In the genomic region with DNA sequence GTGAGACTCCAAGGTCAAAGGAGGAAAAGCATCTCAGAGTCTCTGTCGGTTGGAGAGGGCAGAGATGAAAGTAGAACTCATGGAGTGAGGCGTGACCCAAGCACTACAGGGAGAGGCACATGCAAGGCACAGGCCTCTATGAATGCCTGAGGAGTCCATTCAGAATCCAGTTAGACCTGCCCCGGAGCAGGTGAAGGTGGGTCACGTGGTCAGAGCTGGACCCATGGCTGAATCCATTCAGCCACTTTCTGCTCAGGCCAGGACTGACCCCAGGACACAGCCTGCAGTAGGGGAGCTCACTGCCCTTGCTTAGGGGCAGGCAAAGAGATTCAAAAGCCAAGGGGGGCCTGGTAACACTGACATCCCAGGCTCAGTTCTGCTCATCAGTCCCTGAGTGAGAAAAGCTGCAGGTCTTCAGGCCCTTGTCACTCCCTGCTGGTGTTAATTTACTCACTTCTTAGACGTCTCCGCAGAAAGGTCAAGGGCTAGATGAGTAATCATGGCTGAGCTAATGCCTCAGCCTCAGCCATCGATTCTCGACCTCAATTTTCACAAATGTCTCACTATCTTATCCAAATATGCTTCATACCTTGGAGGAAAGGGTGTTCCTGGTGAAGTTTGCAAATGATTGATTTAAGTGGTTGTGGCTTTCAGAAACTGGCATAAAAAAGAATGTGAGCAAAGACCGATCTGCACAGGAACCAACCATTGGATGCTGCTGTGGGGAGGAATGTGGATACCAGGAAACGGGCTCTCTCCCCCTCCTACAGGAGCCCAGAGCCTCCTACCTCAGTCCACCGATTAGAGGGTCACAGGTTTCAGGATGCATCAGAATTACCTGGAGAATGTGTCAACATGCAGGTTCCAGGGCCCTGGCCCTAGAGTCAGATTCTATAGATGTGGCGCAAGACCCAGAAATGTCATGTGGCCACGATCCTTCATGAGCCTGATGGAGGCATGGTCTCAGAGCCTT, we compare ENCODE assay signal across 15 cellular contexts.
"Had no signal": no experiment of that assay in that cellular context is flagged by ENCODE, and none has a peak within 500 bp of the region (broad histone marks: within the 10 kb centered on the region; RNA-seq: fewer than 3 reads in every experiment).

No MANE protein-coding gene starts in this region.

- H3K4me3 Mint-ChIP-seq: activated CD4-positive, alpha-beta memory T cell treated with anti-CD3 and anti-CD28 coated beads, Interleukin-2, amount 10 ng/mL, durations not matched to agents 7 days and 5 days; natural killer cell treated with Interleukin-12 subunit alpha and Interleukin-12 subunit beta and Interleukin-15 and Interleukin-18, amount 100 ng/mL, for 72 hours; stimulated activated naive CD8-positive, alpha-beta T cell treated with anti-CD3 and anti-CD28 coated beads, Interleukin-15, amount 100 ng/mL, for 72 hours had no signal

- DNase-seq: activated CD4-positive, alpha-beta memory T cell treated with anti-CD3 and anti-CD28 coated beads, Interleukin-2, amount 10 ng/mL, durations not matched to agents 7 days and 5 days; activated CD8-positive, alpha-beta memory T cell treated with anti-CD3 and anti-CD28 coated beads, Interleukin-2, amount 50 U/mL, for 4 hours; activated naive CD4-positive, alpha-beta T cell; aorta; hypothalamus; left colon; mammary epithelial cell; stimulated activated CD4-positive, alpha-beta T cell treated with anti-CD3 and anti-CD28 coated beads, Interleukin-15, amount 100 ng/mL, for 24 hours; stimulated activated CD4-positive, alpha-beta T cell treated with anti-CD3 and anti-CD28 coated beads, Interleukin-4, amount 100 ng/mL, for 24 hours; stimulated activated naive CD8-positive, alpha-beta T cell treated with anti-CD3 and anti-CD28 coated beads, Interleukin-15, amount 100 ng/mL, for 72 hours; T-helper 9 cell had no signal

- H3K4me3 ChIP-seq: cardiac muscle cell, thoracic aorta, vagina had no signal

- H3K27ac ChIP-seq: cardiac muscle cell, thoracic aorta, vagina had no signal

- H3K9me3 ChIP-seq: thoracic aorta, vagina had no signal

- H3K36me3 ChIP-seq: cardiac muscle cell, thoracic aorta, vagina had no signal

- H3K4me1 ChIP-seq: vagina had no signal

- H3K36me3 Mint-ChIP-seq: natural killer cell treated with Interleukin-12 subunit alpha and Interleukin-12 subunit beta and Interleukin-15 and Interleukin-18, amount 100 ng/mL, for 72 hours had no signal

- H3K27me3 Mint-ChIP-seq: activated CD4-positive, alpha-beta memory T cell treated with anti-CD3 and anti-CD28 coated beads, Interleukin-2, amount 10 ng/mL, durations not matched to agents 7 days and 5 days; natural killer cell treated with Interleukin-12 subunit alpha and Interleukin-12 subunit beta and Interleukin-15 and Interleukin-18, amount 100 ng/mL, for 72 hours; stimulated activated naive CD8-positive, alpha-beta T cell treated with anti-CD3 and anti-CD28 coated beads, Interleukin-15, amount 100 ng/mL, for 72 hours had no signal

- H3K4me1 Mint-ChIP-seq: activated CD4-positive, alpha-beta memory T cell treated with anti-CD3 and anti-CD28 coated beads, Interleukin-2, amount 10 ng/mL, durations not matched to agents 7 days and 5 days; stimulated activated naive CD8-positive, alpha-beta T cell treated with anti-CD3 and anti-CD28 coated beads, Interleukin-15, amount 100 ng/mL, for 72 hours had no signal

- H3K27ac Mint-ChIP-seq: activated CD4-positive, alpha-beta memory T cell treated with anti-CD3 and anti-CD28 coated beads, Interleukin-2, amount 10 ng/mL, durations not matched to agents 7 days and 5 days; natural killer cell treated with Interleukin-12 subunit alpha and Interleukin-12 subunit beta and Interleukin-15 and Interleukin-18, amount 100 ng/mL, for 72 hours; stimulated activated naive CD8-positive, alpha-beta T cell treated with anti-CD3 and anti-CD28 coated beads, Interleukin-15, amount 100 ng/mL, for 72 hours had no signal

- H3K27me3 ChIP-seq: cardiac muscle cell, vagina had no signal

- ATAC-seq: left colon; natural killer cell treated with Interleukin-12 subunit alpha and Interleukin-12 subunit beta and Interleukin-15 and Interleukin-18, amount 100 ng/mL, for 72 hours; stimulated activated naive CD8-positive, alpha-beta T cell treated with anti-CD3 and anti-CD28 coated beads, Interleukin-15, amount 100 ng/mL, for 72 hours had no signal
